In genomic region chr5:15013654-15014463, GRCh38 we compare ENCODE assay signal across 8 cellular contexts.
DNase-seq lines count a peak whose midpoint lies in the region; ATAC-seq and TF ChIP-seq lines count a peak whose summit lies in the region.

No MANE protein-coding gene starts in this region.

- H3K9me3 ChIP-seq in mucosa of descending colon, result no peaks in the 10 kb centered on the region

- ATAC-seq in GM19438 (IDR thresholded peaks at IDR 0.05; ENCODE audit: low read depth, unreplicated experiment), result peak; percentile 63
- ATAC-seq in mucosa of descending colon, result peak; percentile 72
- ATAC-seq in activated CD4-positive, alpha-beta T cell treated with anti-CD3 and anti-CD28 coated beads for 36 hours, result no peak
- no peak for ATAC-seq in HG02938 (IDR thresholded peaks at IDR 0.05; ENCODE audit: unreplicated experiment)

- peaks cover 8% of the 10 kb centered on the region for H3K4me1 ChIP-seq in mucosa of descending colon (ENCODE audit: low read depth)

- peaks cover 4% of the 10 kb centered on the region for H3K9me3 Mint-ChIP-seq in activated CD4-positive, alpha-beta T cell treated with anti-CD3 and anti-CD28 coated beads for 36 hours (ENCODE audit: low read depth)

- H3K36me3 ChIP-seq in BJ (ENCODE audit: control insufficient read depth, insufficient read depth, low read length), result no peaks in the 10 kb centered on the region
- H3K36me3 ChIP-seq in mucosa of descending colon (ENCODE audit: low read depth), result no peaks in the 10 kb centered on the region

- POLR2A ChIA-PET in BJ (lab: Charles Lee), result no interaction called here
- POLR2A ChIA-PET in activated CD4-positive, alpha-beta T cell treated with anti-CD3 and anti-CD28 coated beads for 36 hours (lab: Charles Lee), result no interaction called here

- H3K27me3 Mint-ChIP-seq in activated CD4-positive, alpha-beta T cell treated with anti-CD3 and anti-CD28 coated beads for 36 hours, result no peaks in the 10 kb centered on the region

- H3K4me3 Mint-ChIP-seq in activated CD4-positive, alpha-beta T cell treated with anti-CD3 and anti-CD28 coated beads for 36 hours, result no peak overlapping the region

- H3K36me3 Mint-ChIP-seq in activated CD4-positive, alpha-beta T cell treated with anti-CD3 and anti-CD28 coated beads for 36 hours (ENCODE audit: low read depth), result no peaks in the 10 kb centered on the region

- DNase-seq in BJ (ENCODE audit: low read depth) (peak; percentile 24), LHCN-M2 (ENCODE audit: low read depth) (peak; percentile 69), RPMI7951 (ENCODE audit: low read depth) (peak; percentile 68), epidermal melanocyte (ENCODE audit: insufficient read length, low spot score) (peak; percentile 43), mucosa of descending colon (peak in 1 of 3 donors; percentile 46)
- DNase-seq in activated CD4-positive, alpha-beta T cell treated with anti-CD3 and anti-CD28 coated beads for 36 hours, result no peak

- peak; percentile 58 for TF ChIP-seq CTCF in BJ (IDR thresholded peaks at IDR 0.05; ENCODE audit: insufficient read depth, low read depth, low read length)
- no peak for TF ChIP-seq CTCF in mucosa of descending colon (IDR thresholded peaks at IDR 0.05)

- H3K27me3 ChIP-seq in BJ (ENCODE audit: control insufficient read depth, insufficient read depth, low read length), result no peaks in the 10 kb centered on the region

- CTCF ChIA-PET in BJ (lab: Yijun Ruan, JAX), result interaction anchor here (0.5 to 5.0 kb wide), 9 partner anchors 10 to 585 kb away, joined by 3 to 42 read pairs (median 6); no protein-coding TSS in a partner anchor
- CTCF ChIA-PET in activated CD4-positive, alpha-beta T cell treated with anti-CD3 and anti-CD28 coated beads for 36 hours (lab: Charles Lee), result interaction anchor here (0.6 to 3.4 kb wide), 9 partner anchors 9 to 983 kb away, joined by 3 to 31 read pairs (median 3); no protein-coding TSS in a partner anchor

- no peaks in the 10 kb centered on the region for H3K4me1 Mint-ChIP-seq in activated CD4-positive, alpha-beta T cell treated with anti-CD3 and anti-CD28 coated beads for 36 hours

- intact Hi-C loops in mucosa of descending colon (cut with DNase I, micrococcal nuclease), result loop anchor here (5.0 kb wide), 1 partner anchor 287 kb away; no protein-coding TSS in a partner anchor
- intact Hi-C loops in activated CD4-positive, alpha-beta T cell treated with anti-CD3 and anti-CD28 coated beads for 36 hours (cut with DNase I, micrococcal nuclease), result loop anchor here (1.0 to 10.0 kb wide), 3 partner anchors 287 to 619 kb away; no protein-coding TSS in a partner anchor

- H3K4me3 ChIP-seq in BJ (ENCODE audit: low read depth, low read length) (no peak overlapping the region), mucosa of descending colon (no peak overlapping the region)

- no peak overlapping the region for H3K27ac Mint-ChIP-seq in activated CD4-positive, alpha-beta T cell treated with anti-CD3 and anti-CD28 coated beads for 36 hours

Comparison
In these comparisons a context has a peak if more than half of its experiments do, and no peak if none do; other contexts are left out.
1. ATAC-seq: peak in GM19438 (single experiment) and mucosa of descending colon (single experiment); none in activated CD4-positive, alpha-beta T cell treated with anti-CD3 and anti-CD28 coated beads for 36 hours (single experiment) and HG02938 (single experiment).